Comparison of ENCODE assay signal across 23 cellular contexts in the genomic region with DNA sequence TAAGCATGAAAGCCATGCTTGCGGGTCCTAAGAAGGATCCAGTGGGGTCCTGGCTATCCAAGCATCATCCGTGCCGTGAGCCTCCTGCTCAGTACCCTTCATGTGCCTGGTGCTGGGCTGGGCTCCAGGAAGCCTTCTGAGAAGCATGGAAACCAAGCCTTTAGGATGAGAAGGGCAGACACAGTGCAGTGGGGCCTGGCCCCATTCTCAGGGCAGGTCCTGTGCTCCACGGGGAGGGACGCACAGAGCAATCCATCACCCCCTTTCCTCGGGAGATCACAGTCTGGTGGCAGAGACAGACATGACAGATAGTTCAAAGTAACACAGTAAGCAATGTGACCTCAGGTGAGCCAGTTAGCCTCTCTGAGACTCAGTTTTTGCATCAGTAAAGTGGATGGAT.
DNase-seq lines count a peak whose midpoint lies in the region; ATAC-seq and TF ChIP-seq lines count a peak whose summit lies in the region.
"Had no signal": no experiment of that assay in that cellular context is flagged by ENCODE, and none has a peak within 500 bp of the region (broad histone marks: within the 10 kb centered on the region; RNA-seq: fewer than 3 reads in every experiment).

No MANE protein-coding gene starts in this region.

- ATAC-seq in left ventricle myocardium superior, result no peak
- ATAC-seq in naive thymus-derived CD8-positive, alpha-beta T cell, result no peak
- ATAC-seq in GM21447 (IDR thresholded peaks at IDR 0.05; ENCODE audit: unreplicated experiment), result no peak

- H3K4me1 Mint-ChIP-seq in naive thymus-derived CD8-positive, alpha-beta T cell, result peaks cover 30 to 63% (median 53%) of the 10 kb centered on the region in 4 donors

- POLR2A ChIA-PET in naive thymus-derived CD8-positive, alpha-beta T cell (lab: Charles Lee), result interaction anchor here (0.6 to 1.0 kb wide), 2 partner anchors 8 to 53 kb away, joined by 3 to 4 read pairs; no protein-coding TSS in a partner anchor

- H3K27me3 ChIP-seq in left ventricle myocardium inferior (ENCODE audit: low read depth), result no peaks in the 10 kb centered on the region
- no peaks in the 10 kb centered on the region for H3K27me3 ChIP-seq in tibial artery
- no peaks in the 10 kb centered on the region for H3K27me3 ChIP-seq in stomach
- H3K27me3 ChIP-seq: ascending aorta had no signal

- H3K27ac Mint-ChIP-seq in naive thymus-derived CD8-positive, alpha-beta T cell, result peak overlapping the region in 8 of 10 donors; percentile 19 to 87 (median 44)
- H3K27ac Mint-ChIP-seq: activated CD4-positive, alpha-beta T cell treated with anti-CD3 and anti-CD28 coated beads, Interleukin-2, amount 10 ng/mL, durations not matched to agents 24 days and 14 days; HFFc6 had no signal

- H3K4me3 ChIP-seq in left ventricle myocardium inferior, result no peak overlapping the region
- H3K4me3 ChIP-seq in coronary artery, result no peak overlapping the region
- no peak overlapping the region for H3K4me3 ChIP-seq in tibial artery
- H3K4me3 ChIP-seq in stomach, result no peak overlapping the region
- H3K4me3 ChIP-seq: ascending aorta, psoas muscle, smooth muscle cell, thoracic aorta had no signal

- peak overlapping the region; percentile 36 for H3K27ac ChIP-seq in left ventricle myocardium inferior (replicated peaks)
- H3K27ac ChIP-seq in coronary artery, result no peak overlapping the region
- H3K27ac ChIP-seq in tibial artery, result no peak overlapping the region
- H3K27ac ChIP-seq in stomach, result peak overlapping the region in 1 of 5 donors; percentile 37
- H3K27ac ChIP-seq: KMS-11, psoas muscle, thoracic aorta had no signal

- TF ChIP-seq POLR2A in stomach (IDR thresholded peaks at IDR 0.05), result no peak

- H3K9me3 ChIP-seq in left ventricle myocardium inferior (replicated peaks), result no peaks in the 10 kb centered on the region
- no peaks in the 10 kb centered on the region for H3K9me3 ChIP-seq in tibial artery
- H3K9me3 ChIP-seq in stomach, result no peaks in the 10 kb centered on the region
- H3K9me3 ChIP-seq: ascending aorta, psoas muscle, thoracic aorta had no signal

- no peaks in the 10 kb centered on the region for H3K27me3 Mint-ChIP-seq in naive thymus-derived CD8-positive, alpha-beta T cell
- H3K27me3 Mint-ChIP-seq: activated CD4-positive, alpha-beta T cell treated with anti-CD3 and anti-CD28 coated beads, Interleukin-2, amount 10 ng/mL, durations not matched to agents 24 days and 14 days; CD4-positive, CD25-positive, alpha-beta regulatory T cell had no signal

- TF ChIP-seq EP300 in stomach (IDR thresholded peaks at IDR 0.05), result no peak

- DNase-seq in left ventricle myocardium inferior (no peak), left ventricle myocardium superior (no peak), coronary artery (ENCODE audit: low spot score) (peak; percentile 58), tibial artery (peak; percentile 17 to 38), stomach (no peak), NCI-H1930 (lab: John Stamatoyannopoulos, UW) (no peak)
- DNase-seq in naive thymus-derived CD8-positive, alpha-beta T cell, result no peak
- DNase-seq: activated CD4-positive, alpha-beta T cell treated with anti-CD3 and anti-CD28 coated beads, Interleukin-2, amount 10 ng/mL, durations not matched to agents 24 days and 14 days; activated CD8-positive, alpha-beta memory T cell treated with anti-CD3 and anti-CD28 coated beads, Interleukin-2, amount 50 U/mL, for 48 hours; activated naive CD4-positive, alpha-beta T cell; CD4-positive, CD25-positive, alpha-beta regulatory T cell; NCI-H446; NK-92 treated with Interleukin-12 subunit alpha and Interleukin-12 subunit beta, amount 100 ng/mL, for 24 hours; psoas muscle; stimulated activated CD8-positive, alpha-beta memory T cell treated with anti-CD3 and anti-CD28 coated beads, Interleukin-4, amount 100 ng/mL, for 48 hours; SW 1271 had no signal

- H3K4me3 Mint-ChIP-seq in naive thymus-derived CD8-positive, alpha-beta T cell, result no peak overlapping the region
- H3K4me3 Mint-ChIP-seq: activated CD4-positive, alpha-beta T cell treated with anti-CD3 and anti-CD28 coated beads, Interleukin-2, amount 10 ng/mL, durations not matched to agents 24 days and 14 days; CD4-positive, CD25-positive, alpha-beta regulatory T cell; HFFc6; nephron had no signal

- no peaks in the 10 kb centered on the region for H3K9me3 Mint-ChIP-seq in naive thymus-derived CD8-positive, alpha-beta T cell
- H3K9me3 Mint-ChIP-seq: activated CD4-positive, alpha-beta T cell treated with anti-CD3 and anti-CD28 coated beads, Interleukin-2, amount 10 ng/mL, durations not matched to agents 24 days and 14 days; CD4-positive, CD25-positive, alpha-beta regulatory T cell; HFFc6; nephron had no signal

- intact Hi-C loops in left ventricle myocardium inferior (cut with micrococcal nuclease), result no loop called here
- intact Hi-C loops in left ventricle myocardium superior (cut with micrococcal nuclease), result no loop called here
- intact Hi-C loops in tibial artery (cut with DNase I; ENCODE audit: low total_unique reads), result no loop called here
- intact Hi-C loops in stomach (cut with DNase I; ENCODE audit: low total_unique reads), result no loop called here

- peaks cover 0 to 77% (median 15%) of the 10 kb centered on the region in 3 donors for H3K36me3 Mint-ChIP-seq in naive thymus-derived CD8-positive, alpha-beta T cell

- H3K36me3 ChIP-seq in left ventricle myocardium inferior, result peaks cover 32% of the 10 kb centered on the region
- peaks cover 12 to 19% (median 15%) of the 10 kb centered on the region in 3 donors for H3K36me3 ChIP-seq in tibial artery
- H3K36me3 ChIP-seq in stomach, result peaks cover 5 to 49% (median 37%) of the 10 kb centered on the region in 4 donors

- TF ChIP-seq CTCF in left ventricle myocardium inferior (IDR thresholded peaks at IDR 0.05; ENCODE audit: borderline replicate concordance), result no peak
- TF ChIP-seq CTCF in coronary artery (IDR thresholded peaks at IDR 0.05), result no peak
- no peak for TF ChIP-seq CTCF in tibial artery (IDR thresholded peaks at IDR 0.05)
- no peak for TF ChIP-seq CTCF in stomach (IDR thresholded peaks at IDR 0.05)

- 70 to 87% (median 79%) methylated on average over 6 of the region's 6 CpGs for WGBS in stomach, 5 donors

- H3K4me1 ChIP-seq in left ventricle myocardium inferior (peaks cover 95% of the 10 kb centered on the region), tibial artery (peaks cover 0 to 41% (median 29%) of the 10 kb centered on the region in 4 donors), stomach (peaks cover 0 to 52% (median 34%) of the 10 kb centered on the region in 4 donors)

Comparison
In these comparisons a context has a peak if more than half of its experiments do, and no peak if none do; other contexts are left out.
1. DNase-seq: peak in coronary artery (single experiment) and tibial artery (2 of 2); none in left ventricle myocardium inferior (single experiment), left ventricle myocardium superior (single experiment), naive thymus-derived CD8-positive, alpha-beta T cell (0 of 10), stomach (single experiment) and NCI-H1930 (0 of 2).